11 cellular contexts compared by ENCODE assay signal in the genomic region with DNA sequence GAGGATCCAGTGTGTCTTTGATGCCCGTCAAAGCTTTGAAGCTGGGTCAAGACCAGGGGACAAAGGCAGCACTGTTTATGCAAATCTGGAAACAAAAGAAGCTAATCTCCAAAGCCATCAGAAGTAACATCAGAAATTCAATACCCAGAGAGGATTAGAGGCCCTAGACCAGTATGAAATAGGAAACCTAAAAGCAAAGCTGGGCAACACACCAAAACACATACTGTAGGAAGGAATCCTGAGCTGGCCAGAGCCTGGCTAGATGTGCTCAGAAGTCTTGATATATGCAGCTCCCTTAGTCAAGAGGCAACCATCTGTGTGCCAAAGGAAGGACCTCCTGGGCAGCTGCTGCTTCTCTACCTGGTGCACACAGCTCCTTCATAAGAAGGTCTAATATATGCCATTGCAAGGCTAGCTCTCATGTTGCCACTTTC. TPM values are rescaled to one million over a fixed set of nuclear protein-coding genes. Genes with fewer than 3 reads are reported as not detected.
DNase-seq lines count a peak whose midpoint lies in the region; ATAC-seq and TF ChIP-seq lines count a peak whose summit lies in the region.
"Had no signal": no experiment of that assay in that cellular context is flagged by ENCODE, and none has a peak within 500 bp of the region (broad histone marks: within the 10 kb centered on the region; RNA-seq: fewer than 3 reads in every experiment).

No MANE protein-coding gene starts in this region.

- CTCF ChIA-PET in activated CD4-positive, alpha-beta memory T cell treated with anti-CD3 and anti-CD28 coated beads for 36 hours (lab: Charles Lee): no interaction called here

- ATAC-seq in GM19324 (IDR thresholded peaks at IDR 0.05; ENCODE audit: low FRiP score, unreplicated experiment): no peak
- no peak for ATAC-seq in GM21717 (IDR thresholded peaks at IDR 0.05; ENCODE audit: unreplicated experiment)

- peak overlapping the region in 1 of 3 experiments; percentile 55 for H3K4me3 Mint-ChIP-seq in nephron
- H3K4me3 Mint-ChIP-seq in activated CD4-positive, alpha-beta memory T cell treated with anti-CD3 and anti-CD28 coated beads for 36 hours: no peak overlapping the region

- H3K9me3 ChIP-seq in MG63 (no peaks in the 10 kb centered on the region), transverse colon (no peaks in the 10 kb centered on the region)

- POLR2A ChIA-PET in activated CD4-positive, alpha-beta memory T cell treated with anti-CD3 and anti-CD28 coated beads for 36 hours (lab: Charles Lee): no interaction called here

- no peak for TF ChIP-seq POLR2A in transverse colon (IDR thresholded peaks at IDR 0.05)

- H3K4me3 ChIP-seq in MG63 (no peak overlapping the region), transverse colon (no peak overlapping the region)

- H3K9me3 Mint-ChIP-seq in nephron: no peaks in the 10 kb centered on the region
- no peaks in the 10 kb centered on the region for H3K9me3 Mint-ChIP-seq in activated CD4-positive, alpha-beta memory T cell treated with anti-CD3 and anti-CD28 coated beads for 36 hours

- intact Hi-C loops in activated CD4-positive, alpha-beta memory T cell treated with anti-CD3 and anti-CD28 coated beads for 36 hours (cut with micrococcal nuclease): no loop called here
- intact Hi-C loops in transverse colon (cut with DNase I; ENCODE audit: low total_unique reads): no loop called here

- H3K27me3 ChIP-seq in MG63: no peaks in the 10 kb centered on the region
- no peaks in the 10 kb centered on the region for H3K27me3 ChIP-seq in transverse colon

- H3K36me3 ChIP-seq in MG63 (no peaks in the 10 kb centered on the region), transverse colon (no peaks in the 10 kb centered on the region)

- no peaks in the 10 kb centered on the region for H3K36me3 Mint-ChIP-seq in nephron (ENCODE audit: low read depth)
- H3K36me3 Mint-ChIP-seq in activated CD4-positive, alpha-beta memory T cell treated with anti-CD3 and anti-CD28 coated beads for 36 hours: no peaks in the 10 kb centered on the region

- WGBS in transverse colon (ENCODE audit: low coverage in 1 of 2), 2 donors: 85% methylated on average over 1 of the region's 1 CpG; no CpG with 5 or more reads in 1 of the 2 donors

- peaks cover 0 to 22% (median 5%) of the 10 kb centered on the region in 4 donors for H3K4me1 ChIP-seq in transverse colon

- H3K27ac ChIP-seq in transverse colon: peak overlapping the region in 1 of 4 donors; percentile 50
- H3K27ac ChIP-seq: HL-60 had no signal

- H3K27me3 Mint-ChIP-seq in nephron (ENCODE audit: low read depth): peaks cover 3% of the 10 kb centered on the region
- peaks cover 21% of the 10 kb centered on the region for H3K27me3 Mint-ChIP-seq in activated CD4-positive, alpha-beta memory T cell treated with anti-CD3 and anti-CD28 coated beads for 36 hours

- in situ Hi-C loops in transverse colon (cut with MboI; ENCODE audit: low pct_ligation_motif_present in 1 of 4, low pct_unique_long_range_greater_than_20kb in 1 of 4, low sequenced_read_pairs in 3 of 4): no loop called here

- no peak for TF ChIP-seq EP300 in transverse colon (IDR thresholded peaks at IDR 0.05; ENCODE audit: low read depth)

- H3K27ac Mint-ChIP-seq in nephron: peak overlapping the region; percentile 64 to 95 (median 94)
- H3K27ac Mint-ChIP-seq in activated CD4-positive, alpha-beta memory T cell treated with anti-CD3 and anti-CD28 coated beads for 36 hours: no peak overlapping the region

- peak; percentile 29 for DNase-seq in COLO668 (lab: John Stamatoyannopoulos, UW; ENCODE audit: unreplicated experiment)
- DNase-seq in MG63: peak; percentile 89
- DNase-seq in astrocyte of the hippocampus (ENCODE audit: low read depth, low spot score): peak; percentile 95
- DNase-seq in activated CD4-positive, alpha-beta memory T cell treated with anti-CD3 and anti-CD28 coated beads for 36 hours: no peak
- no peak for DNase-seq in transverse colon
- DNase-seq: activated CD4-positive, alpha-beta T cell treated with anti-CD3 and anti-CD28 coated beads for 48 hours; DND-41 had no signal

- TF ChIP-seq CTCF in nephron (IDR thresholded peaks at IDR 0.05; ENCODE audit: unreplicated experiment in 3 of 3) (no peak), transverse colon (IDR thresholded peaks at IDR 0.05) (no peak)

- H3K4me1 Mint-ChIP-seq in nephron: peaks cover 90% of the 10 kb centered on the region
- H3K4me1 Mint-ChIP-seq in activated CD4-positive, alpha-beta memory T cell treated with anti-CD3 and anti-CD28 coated beads for 36 hours (ENCODE audit: low read depth): no peaks in the 10 kb centered on the region

RNA-seq across cellular contexts. Expression of a gene that starts 12.3 kb away (rescaled TPM):
- 0.03 TPM in 1 of 2 replicates, not detected in the other for total RNA-seq in MG63 (2014; rRNA removed; shearing (Covaris generic); ENCODE audit: low replicate concordance)
- total RNA-seq in activated CD4-positive, alpha-beta memory T cell treated with anti-CD3 and anti-CD28 coated beads for 36 hours: 1 to 10 TPM; 2.3 to 2.5 TPM
- 1 to 10 TPM in 3 of 4 donors, under 1 TPM in 1; 0.37 to 2.4 (median 1.7) TPM for total RNA-seq in transverse colon

RNA-seq across cellular contexts. Expression of a gene that starts 26.3 kb away (rescaled TPM):
- total RNA-seq in MG63 (2014; rRNA removed; shearing (Covaris generic); ENCODE audit: low replicate concordance): 81.1 and 152 TPM in 2 replicates
- 10 to 100 TPM; 44.1 to 44.3 TPM for total RNA-seq in activated CD4-positive, alpha-beta memory T cell treated with anti-CD3 and anti-CD28 coated beads for 36 hours
- total RNA-seq in transverse colon: 10 to 100 TPM in 1 of 4 donors, 1 to 10 TPM in 3; 2.6 to 16.5 (median 8.0) TPM

Comparison
In these comparisons a context has a peak if more than half of its experiments do, and no peak if none do; other contexts are left out.
1. DNase-seq: peak in COLO668 (single experiment), MG63 (single experiment) and astrocyte of the hippocampus (single experiment); none in activated CD4-positive, alpha-beta memory T cell treated with anti-CD3 and anti-CD28 coated beads for 36 hours (single experiment) and transverse colon (single experiment).